In the genomic region with DNA sequence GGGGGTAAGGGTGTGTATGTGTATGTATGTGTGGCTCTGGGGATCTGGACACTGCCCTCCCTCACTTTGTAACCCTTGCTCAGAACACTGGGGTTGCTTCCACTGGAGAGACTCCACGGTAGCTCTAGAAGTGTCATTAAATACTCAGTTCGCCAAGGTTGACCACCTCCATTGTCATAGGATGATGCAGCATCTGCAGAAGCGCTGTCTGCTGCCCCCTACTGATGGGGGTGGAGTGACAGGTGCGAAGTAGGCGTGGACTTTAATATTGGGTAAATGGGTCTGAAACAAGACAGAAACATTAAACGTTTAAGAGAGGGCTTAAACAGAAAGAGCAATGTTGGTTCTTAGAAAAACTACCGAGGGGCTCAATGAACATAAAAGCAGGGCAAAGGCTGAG, we compare ENCODE assay signal across 13 cellular contexts. TPM values are rescaled to one million over a fixed set of nuclear protein-coding genes. Genes with fewer than 3 reads are reported as not detected.
DNase-seq lines count a peak whose midpoint lies in the region; ATAC-seq and TF ChIP-seq lines count a peak whose summit lies in the region.
"Had no signal": no experiment of that assay in that cellular context is flagged by ENCODE, and none has a peak within 500 bp of the region (broad histone marks: within the 10 kb centered on the region; RNA-seq: fewer than 3 reads in every experiment).

No MANE protein-coding gene starts in this region.

- H3K79me2 ChIP-seq in parathyroid adenoma: no peaks in the 10 kb centered on the region

- no peaks in the 10 kb centered on the region for H3K4me1 Mint-ChIP-seq in activated CD4-positive, alpha-beta T cell treated with anti-CD3 and anti-CD28 coated beads for 36 hours
- no peaks in the 10 kb centered on the region for H3K4me1 Mint-ChIP-seq in activated CD4-positive, alpha-beta T cell treated with anti-CD3 and anti-CD28 coated beads, Interleukin-2, amount 10 ng/mL, durations not matched to agents 7 days and 5 days
- H3K4me1 Mint-ChIP-seq in HFFc6 (ENCODE audit: low read depth): peaks cover 7% of the 10 kb centered on the region
- no peaks in the 10 kb centered on the region for H3K4me1 Mint-ChIP-seq in activated naive CD4-positive, alpha-beta T cell treated with anti-CD3 and anti-CD28 coated beads for 36 hours (ENCODE audit: low read depth)

- CTCF ChIA-PET in activated CD4-positive, alpha-beta T cell treated with anti-CD3 and anti-CD28 coated beads for 36 hours (lab: Charles Lee): interaction anchor here (1.3 kb wide), 1 partner anchor 15 kb away, joined by 3 read pairs; no protein-coding TSS in a partner anchor
- CTCF ChIA-PET in activated CD4-positive, alpha-beta T cell treated with anti-CD3 and anti-CD28 coated beads, Interleukin-2, amount 10 ng/mL, durations not matched to agents 7 days and 5 days (lab: Charles Lee): interaction anchor here (0.6 kb wide), 1 partner anchor 17 kb away, joined by 3 read pairs; no protein-coding TSS in a partner anchor
- CTCF ChIA-PET in activated naive CD4-positive, alpha-beta T cell treated with anti-CD3 and anti-CD28 coated beads for 36 hours (lab: Charles Lee): interaction anchor here (1.3 kb wide), 1 partner anchor 17 kb away, joined by 3 read pairs; no protein-coding TSS in a partner anchor

- H3K9me3 ChIP-seq in parathyroid adenoma (ENCODE audit: control insufficient read depth, low read length): no peaks in the 10 kb centered on the region
- H3K9me3 ChIP-seq: ovary had no signal

- peaks cover 16% of the 10 kb centered on the region for H3K36me3 Mint-ChIP-seq in activated CD4-positive, alpha-beta T cell treated with anti-CD3 and anti-CD28 coated beads for 36 hours (ENCODE audit: low read depth)
- H3K36me3 Mint-ChIP-seq in activated CD4-positive, alpha-beta T cell treated with anti-CD3 and anti-CD28 coated beads, Interleukin-2, amount 10 ng/mL, durations not matched to agents 7 days and 5 days (ENCODE audit: low read depth): peaks cover 28% of the 10 kb centered on the region
- peaks cover 9% of the 10 kb centered on the region for H3K36me3 Mint-ChIP-seq in HFFc6 (ENCODE audit: low read depth)
- peaks cover 6% of the 10 kb centered on the region for H3K36me3 Mint-ChIP-seq in activated naive CD4-positive, alpha-beta T cell treated with anti-CD3 and anti-CD28 coated beads for 36 hours (ENCODE audit: low read depth)

- intact Hi-C loops in activated CD4-positive, alpha-beta T cell treated with anti-CD3 and anti-CD28 coated beads for 36 hours (cut with DNase I, micrococcal nuclease): no loop called here
- intact Hi-C loops in activated naive CD4-positive, alpha-beta T cell treated with anti-CD3 and anti-CD28 coated beads for 36 hours (cut with micrococcal nuclease): no loop called here

- H3K36me3 ChIP-seq in parathyroid adenoma (ENCODE audit: control insufficient read depth, insufficient read depth, low read length): no peaks in the 10 kb centered on the region
- H3K36me3 ChIP-seq: ovary had no signal

- no peaks in the 10 kb centered on the region for H3K9me3 Mint-ChIP-seq in activated CD4-positive, alpha-beta T cell treated with anti-CD3 and anti-CD28 coated beads for 36 hours (ENCODE audit: low read depth)
- H3K9me3 Mint-ChIP-seq in activated CD4-positive, alpha-beta T cell treated with anti-CD3 and anti-CD28 coated beads, Interleukin-2, amount 10 ng/mL, durations not matched to agents 7 days and 5 days: no peaks in the 10 kb centered on the region
- no peaks in the 10 kb centered on the region for H3K9me3 Mint-ChIP-seq in HFFc6
- no peaks in the 10 kb centered on the region for H3K9me3 Mint-ChIP-seq in activated naive CD4-positive, alpha-beta T cell treated with anti-CD3 and anti-CD28 coated beads for 36 hours
- H3K9me3 Mint-ChIP-seq: CD4-positive, alpha-beta T cell had no signal

- no peak overlapping the region for H3K4me3 ChIP-seq in parathyroid adenoma (ENCODE audit: low read depth, low read length)
- H3K4me3 ChIP-seq: ovary had no signal

- H3K27ac Mint-ChIP-seq in activated CD4-positive, alpha-beta T cell treated with anti-CD3 and anti-CD28 coated beads for 36 hours: no peak overlapping the region
- no peak overlapping the region for H3K27ac Mint-ChIP-seq in activated CD4-positive, alpha-beta T cell treated with anti-CD3 and anti-CD28 coated beads, Interleukin-2, amount 10 ng/mL, durations not matched to agents 7 days and 5 days
- H3K27ac Mint-ChIP-seq in HFFc6: no peak overlapping the region
- H3K27ac Mint-ChIP-seq in activated naive CD4-positive, alpha-beta T cell treated with anti-CD3 and anti-CD28 coated beads for 36 hours: no peak overlapping the region
- H3K27ac Mint-ChIP-seq: CD4-positive, alpha-beta T cell had no signal

- H3K4me2 ChIP-seq in parathyroid adenoma (ENCODE audit: low read length): no peak overlapping the region

- no peak overlapping the region for H2AFZ ChIP-seq in parathyroid adenoma

- H3K4me3 Mint-ChIP-seq in activated CD4-positive, alpha-beta T cell treated with anti-CD3 and anti-CD28 coated beads for 36 hours: no peak overlapping the region
- no peak overlapping the region for H3K4me3 Mint-ChIP-seq in activated CD4-positive, alpha-beta T cell treated with anti-CD3 and anti-CD28 coated beads, Interleukin-2, amount 10 ng/mL, durations not matched to agents 7 days and 5 days
- no peak overlapping the region for H3K4me3 Mint-ChIP-seq in HFFc6
- H3K4me3 Mint-ChIP-seq in activated naive CD4-positive, alpha-beta T cell treated with anti-CD3 and anti-CD28 coated beads for 36 hours: no peak overlapping the region
- H3K4me3 Mint-ChIP-seq: CD4-positive, alpha-beta T cell had no signal

- H3K27ac ChIP-seq in parathyroid adenoma: no peak overlapping the region
- H3K27ac ChIP-seq: ovary had no signal

- no peak overlapping the region for H3K9ac ChIP-seq in parathyroid adenoma

- peak; percentile 58 for ATAC-seq in activated CD4-positive, alpha-beta T cell treated with anti-CD3 and anti-CD28 coated beads for 36 hours
- ATAC-seq in GM18519 (IDR thresholded peaks at IDR 0.05; ENCODE audit: low FRiP score, unreplicated experiment): no peak

- TF ChIP-seq CTCF in HFFc6 (IDR thresholded peaks at IDR 0.05) (peak; percentile 50), parathyroid adenoma (IDR thresholded peaks at IDR 0.05) (peak; percentile 25)

- no peaks in the 10 kb centered on the region for H3K27me3 ChIP-seq in parathyroid adenoma (ENCODE audit: control insufficient read depth, insufficient read depth, low read length)
- H3K27me3 ChIP-seq: ovary had no signal

- H3K27me3 Mint-ChIP-seq in activated CD4-positive, alpha-beta T cell treated with anti-CD3 and anti-CD28 coated beads for 36 hours: no peaks in the 10 kb centered on the region
- H3K27me3 Mint-ChIP-seq in activated CD4-positive, alpha-beta T cell treated with anti-CD3 and anti-CD28 coated beads, Interleukin-2, amount 10 ng/mL, durations not matched to agents 7 days and 5 days: no peaks in the 10 kb centered on the region
- peaks cover 1% of the 10 kb centered on the region; the same call in 1 of the 2 replicates for H3K27me3 Mint-ChIP-seq in HFFc6 (ENCODE audit: insufficient read depth)
- H3K27me3 Mint-ChIP-seq in activated naive CD4-positive, alpha-beta T cell treated with anti-CD3 and anti-CD28 coated beads for 36 hours (ENCODE audit: low read depth): no peaks in the 10 kb centered on the region
- H3K27me3 Mint-ChIP-seq: CD4-positive, alpha-beta T cell had no signal

- H3K4me1 ChIP-seq in parathyroid adenoma: peaks cover 5% of the 10 kb centered on the region

- POLR2A ChIA-PET in activated CD4-positive, alpha-beta T cell treated with anti-CD3 and anti-CD28 coated beads for 36 hours (lab: Charles Lee): no interaction called here
- POLR2A ChIA-PET in activated CD4-positive, alpha-beta T cell treated with anti-CD3 and anti-CD28 coated beads, Interleukin-2, amount 10 ng/mL, durations not matched to agents 7 days and 5 days (lab: Charles Lee): no interaction called here

- DNase-seq in activated CD4-positive, alpha-beta T cell treated with anti-CD3 and anti-CD28 coated beads for 36 hours: peak; percentile 63
- DNase-seq in activated CD4-positive, alpha-beta T cell treated with anti-CD3 and anti-CD28 coated beads, Interleukin-2, amount 10 ng/mL, durations not matched to agents 7 days and 5 days: no peak
- DNase-seq in HFFc6 (no peak), NCI-H1694 (lab: John Stamatoyannopoulos, UW) (no peak), SKM-1 (lab: John Stamatoyannopoulos, UW; ENCODE audit: unreplicated experiment) (no peak)
- DNase-seq in activated naive CD4-positive, alpha-beta T cell treated with anti-CD3 and anti-CD28 coated beads for 36 hours: peak; percentile 42
- DNase-seq: aorta, hippocampal formation, NCI-H2081, ovary had no signal

RNA-seq across cellular contexts. Expression of a gene that starts 35.5 kb away (rescaled TPM):
- not detected for total RNA-seq in activated CD4-positive, alpha-beta T cell treated with anti-CD3 and anti-CD28 coated beads for 36 hours
- not detected for total RNA-seq in activated CD4-positive, alpha-beta T cell treated with anti-CD3 and anti-CD28 coated beads, Interleukin-2, amount 10 ng/mL, durations not matched to agents 7 days and 5 days
- total RNA-seq in HFFc6 (2021; fragmentation: NEBNext Ultra II Directional; extraction: Animal tissue kit (Norgen Biotek cat#: 25700)): not detected
- not detected for total RNA-seq in activated naive CD4-positive, alpha-beta T cell treated with anti-CD3 and anti-CD28 coated beads for 36 hours
- total RNA-seq: CD4-positive, alpha-beta T cell had no signal

Comparison
In these comparisons a context has a peak if more than half of its experiments do, and no peak if none do; other contexts are left out.
1. DNase-seq: peak in activated CD4-positive, alpha-beta T cell treated with anti-CD3 and anti-CD28 coated beads for 36 hours (single experiment) and activated naive CD4-positive, alpha-beta T cell treated with anti-CD3 and anti-CD28 coated beads for 36 hours (single experiment); none in activated CD4-positive, alpha-beta T cell treated with anti-CD3 and anti-CD28 coated beads, Interleukin-2, amount 10 ng/mL, durations not matched to agents 7 days and 5 days (single experiment), HFFc6 (single experiment), NCI-H1694 (single experiment) and SKM-1 (single experiment).